8 cellular contexts compared by ENCODE assay signal in the genomic region with DNA sequence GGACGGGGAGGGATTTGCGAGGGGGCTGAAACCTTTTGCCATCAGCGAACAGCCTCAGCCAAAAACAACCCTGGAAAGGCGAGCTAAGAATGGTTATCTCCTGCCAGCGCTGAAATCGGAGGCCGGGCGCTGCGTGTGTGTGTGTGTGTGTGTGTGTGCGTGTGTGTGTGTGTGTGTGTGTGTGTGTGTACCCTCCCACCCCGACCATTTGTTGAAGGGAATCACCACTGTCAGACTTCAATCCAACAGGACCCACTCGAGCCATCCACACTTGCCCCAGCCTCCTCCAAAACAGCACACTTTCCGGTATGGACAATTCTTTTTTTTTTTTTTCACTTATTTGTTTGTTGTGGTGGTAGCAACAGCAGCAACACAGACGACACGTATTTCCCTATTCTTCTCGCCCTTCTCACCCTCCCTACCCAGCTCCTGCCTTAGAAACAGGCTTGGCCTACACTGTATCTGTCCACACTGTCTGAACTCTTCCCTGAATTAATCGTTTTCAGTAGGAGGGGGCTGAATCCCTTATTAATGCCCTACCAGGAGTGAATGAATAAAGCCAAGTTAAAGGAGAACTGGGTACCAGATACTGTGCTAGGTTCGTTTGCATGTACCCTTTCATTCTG. TPM values are rescaled to one million over a fixed set of nuclear protein-coding genes. Genes with fewer than 3 reads are reported as not detected.
A peak's percentile ranks its signal among the peaks of the same experiment; 100 is the strongest.
DNase-seq lines count a peak whose midpoint lies in the region; ATAC-seq and TF ChIP-seq lines count a peak whose summit lies in the region.
"Not testable (repeated sequence)": the region's sequence is repeated elsewhere in the genome, so short reads cannot be mapped to it uniquely, and the experiment has no call there.
"Had no signal": no experiment of that assay in that cellular context is flagged by ENCODE, and none has a peak within 500 bp of the region (broad histone marks: within the 10 kb centered on the region; RNA-seq: fewer than 3 reads in every experiment).

No MANE protein-coding gene starts in this region.

- not testable (repeated sequence) for TF ChIP-seq EP300 in esophagus muscularis mucosa (IDR thresholded peaks at IDR 0.05)

- not testable (repeated sequence) for H3K9me2 ChIP-seq in GM23338 (ENCODE audit: insufficient read depth)

- not testable (repeated sequence) for TF ChIP-seq POLR2A in esophagus muscularis mucosa (IDR thresholded peaks at IDR 0.05; ENCODE audit: low read depth); gastrocnemius medialis (IDR thresholded peaks at IDR 0.05)

- H3K9me3 Mint-ChIP-seq in GM23338, natural killer cell: not testable (repeated sequence)

- H3K4me3 ChIP-seq in GM23338 (peak overlapping the region; percentile 60), WI38 (ENCODE audit: low read depth, low read length) (peak overlapping the region; percentile 58), adipocyte (ENCODE audit: low read length) (peak overlapping the region; percentile 66), esophagus muscularis mucosa (peak overlapping the region; percentile 38 to 59 (median 56)), iPS-18a (ENCODE audit: low read length) (peak overlapping the region; percentile 42), gastrocnemius medialis (peak overlapping the region; percentile 35 to 58 (median 54))

- H3K36me3 ChIP-seq in GM23338 (ENCODE audit: insufficient read depth); adipocyte (ENCODE audit: control insufficient read depth, insufficient read depth, low read length, severe bottlenecking); esophagus muscularis mucosa; iPS-18a (ENCODE audit: control insufficient read depth, low read depth, low read length); gastrocnemius medialis: not testable (repeated sequence)

- not testable (repeated sequence) for H4K20me1 ChIP-seq in GM23338 (replicated peaks; ENCODE audit: insufficient read depth)

- H3K27me3 ChIP-seq in GM23338 (ENCODE audit: insufficient read depth): peaks cover 67% of the 10 kb centered on the region
- not testable (repeated sequence) for H3K27me3 ChIP-seq in adipocyte (replicated peaks; ENCODE audit: control insufficient read depth, insufficient read depth, low read length); gastrocnemius medialis
- peaks cover 0 to 16% (median 0%) of the 10 kb centered on the region in 4 donors for H3K27me3 ChIP-seq in esophagus muscularis mucosa
- H3K27me3 ChIP-seq in iPS-18a (ENCODE audit: control insufficient read depth, insufficient read depth, low read length): peaks cover 44% of the 10 kb centered on the region

- H3K4me3 Mint-ChIP-seq in GM23338 (peak overlapping the region; percentile 66), natural killer cell (peak overlapping the region; percentile 40)

- H3K9me3 ChIP-seq in adipocyte (ENCODE audit: control insufficient read depth, low read length); esophagus muscularis mucosa; iPS-18a (ENCODE audit: control insufficient read depth, low read depth, low read length); gastrocnemius medialis: not testable (repeated sequence)

- H2AFZ ChIP-seq in GM23338: not testable (repeated sequence)

- not testable (repeated sequence) for DNase-seq in GM23338 (ENCODE audit: low spot score); adipocyte (ENCODE audit: low read depth); esophagus muscularis mucosa (ENCODE audit: extremely low spot score); natural killer cell; gastrocnemius medialis

- H3K36me3 Mint-ChIP-seq in GM23338 (ENCODE audit: low read depth); natural killer cell: not testable (repeated sequence)

- H3K27me3 Mint-ChIP-seq in GM23338 (ENCODE audit: insufficient read depth, low read depth, poor library complexity): peaks cover 26% of the 10 kb centered on the region
- not testable (repeated sequence) for H3K27me3 Mint-ChIP-seq in natural killer cell (ENCODE audit: low read depth in 2 of 2)

- intact Hi-C loops in esophagus muscularis mucosa (cut with DNase I); natural killer cell (cut with micrococcal nuclease); gastrocnemius medialis (cut with DNase I; ENCODE audit: low total_unique reads): not testable (repeated sequence)

- not testable (repeated sequence) for H3K27ac ChIP-seq in GM23338 (ENCODE audit: low read depth); iPS-18a (ENCODE audit: low read length); gastrocnemius medialis
- peak overlapping the region in 3 of 4 donors; percentile 49 to 65 (median 57) for H3K27ac ChIP-seq in esophagus muscularis mucosa (replicated peaks in 1 of 4)

- in situ Hi-C loops in gastrocnemius medialis (cut with MboI; ENCODE audit: low sequenced_read_pairs in 4 of 4): not testable (repeated sequence)

- H3F3A ChIP-seq in GM23338 (replicated peaks; ENCODE audit: low read depth): not testable (repeated sequence)

- H3K27ac Mint-ChIP-seq in GM23338, natural killer cell: not testable (repeated sequence)

- H3K79me2 ChIP-seq in GM23338 (replicated peaks; ENCODE audit: insufficient read depth): not testable (repeated sequence)

- ATAC-seq in GM23338, natural killer cell: not testable (repeated sequence)
- peak in 1 of 2 donors; percentile 32 for ATAC-seq in gastrocnemius medialis

- peak overlapping the region; percentile 81 for H3K4me2 ChIP-seq in GM23338

- H3K9ac ChIP-seq in adipocyte (ENCODE audit: low read length); iPS-18a (ENCODE audit: low read length): not testable (repeated sequence)

- 42% methylated on average over 7 of the region's 18 CpGs for WGBS in esophagus muscularis mucosa

- TF ChIP-seq CTCF in GM23338 (conservative IDR thresholded peaks at IDR 0.05; ENCODE audit: low read depth in 2 of 2); WI38 (IDR thresholded peaks at IDR 0.05; ENCODE audit: low read depth, low read length); esophagus muscularis mucosa (IDR thresholded peaks at IDR 0.05); natural killer cell (IDR thresholded peaks at IDR 0.05); gastrocnemius medialis (IDR thresholded peaks at IDR 0.05 in 4 of 5, conservative IDR thresholded peaks at IDR 0.05 in 1 of 5): not testable (repeated sequence)

- not testable (repeated sequence) for H3K4me1 Mint-ChIP-seq in GM23338, natural killer cell

- H3K4me1 ChIP-seq in GM23338 (ENCODE audit: insufficient read depth); adipocyte (ENCODE audit: control insufficient read depth, insufficient read depth, low read length); iPS-18a (ENCODE audit: control insufficient read depth, low read depth, low read length); gastrocnemius medialis: not testable (repeated sequence)
- H3K4me1 ChIP-seq in esophagus muscularis mucosa: peaks cover 6 to 12% (median 8%) of the 10 kb centered on the region in 4 donors

RNA-seq across cellular contexts. Expression of gene FOXD4, which starts 44.2 kb away (rescaled TPM):
- total RNA-seq in GM23338 (2014; rRNA removed; shearing (Covaris generic)): 0.31 TPM in 1 of 2 replicates, not detected in the other
- not detected in 2 replicates for polyA plus RNA-seq in GM23338 (2016; fragmentation: Nextera tagmentation; extraction: Ambion mirVana)
- under 1 TPM; 0.32 to 0.42 (median 0.37) TPM for total RNA-seq in esophagus muscularis mucosa
- total RNA-seq in natural killer cell: not detected
- total RNA-seq in gastrocnemius medialis: 1 to 10 TPM in 1 of 4 donors, under 1 TPM in 2, not detected in 1; 0.15 to 1.1 (median 0.16) TPM
- total RNA-seq: PC-9 had no signal

RNA-seq across cellular contexts. Expression of gene WASHC1, which starts 44.8 kb away (rescaled TPM):
- 4.6 and 4.9 TPM in 2 replicates for total RNA-seq in GM23338 (2014; rRNA removed; shearing (Covaris generic))
- polyA plus RNA-seq in GM23338 (2016; fragmentation: Nextera tagmentation; extraction: Ambion mirVana): 10.0 and 11.4 TPM in 2 replicates
- total RNA-seq in esophagus muscularis mucosa (1 to 10 TPM; 3.0 to 9.6 (median 6.5) TPM), natural killer cell (10 to 100 TPM; 16.7 to 52.5 (median 20.7) TPM), gastrocnemius medialis (1 to 10 TPM; 3.4 to 5.1 (median 4.1) TPM)
